In the genomic region with DNA sequence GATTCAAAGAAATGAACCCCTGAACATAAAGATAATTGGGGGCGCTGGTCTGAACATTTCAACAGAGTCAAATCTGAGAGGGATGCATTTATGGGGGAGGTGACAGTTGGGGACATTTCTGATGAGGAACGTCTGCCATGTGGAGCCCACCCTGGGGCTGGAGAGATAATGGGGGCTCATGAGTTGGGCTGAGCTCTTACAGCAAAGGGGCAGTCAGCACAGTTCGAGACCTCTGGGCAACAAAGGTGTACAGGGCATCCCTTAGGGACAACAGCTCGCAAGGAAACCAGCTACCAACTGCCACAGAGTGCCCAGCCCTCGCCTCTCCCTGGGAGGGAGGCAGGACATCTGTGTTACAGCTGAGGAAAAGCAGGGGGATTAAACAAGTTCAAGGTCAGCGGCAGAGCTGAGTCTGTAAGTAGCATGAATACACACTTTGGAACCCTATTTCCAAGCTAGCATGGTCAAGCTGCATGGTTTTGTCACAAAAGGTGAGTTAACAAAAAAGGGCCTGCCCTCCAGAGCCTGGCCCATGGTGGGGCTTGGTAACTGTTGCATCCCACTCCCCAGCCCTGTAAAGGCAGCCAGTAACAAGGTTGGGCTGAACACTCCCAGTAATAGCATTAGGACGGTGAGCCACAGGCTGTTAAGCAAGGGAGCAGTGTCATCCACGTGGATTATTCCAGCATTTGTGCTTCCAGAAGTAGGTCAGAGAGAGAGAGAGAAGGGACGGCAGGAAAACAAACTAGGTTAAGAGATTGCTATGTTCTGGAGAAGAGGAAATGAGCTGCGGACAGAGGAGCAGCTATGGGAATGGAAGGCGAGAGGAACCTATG, we compare ENCODE assay signal across 24 cellular contexts. TPM values are rescaled to one million over a fixed set of nuclear protein-coding genes. Genes with fewer than 3 reads are reported as not detected.
DNase-seq lines count a peak whose midpoint lies in the region; ATAC-seq and TF ChIP-seq lines count a peak whose summit lies in the region.
"Had no signal": no experiment of that assay in that cellular context is flagged by ENCODE, and none has a peak within 500 bp of the region (broad histone marks: within the 10 kb centered on the region; RNA-seq: fewer than 3 reads in every experiment).

No MANE protein-coding gene starts in this region.

- peak; percentile 33 for ATAC-seq in Right ventricle myocardium superior (ENCODE audit: poor library complexity)
- ATAC-seq in gastroesophageal sphincter, result peak; percentile 67
- ATAC-seq in mucosa of descending colon, result peak; percentile 27
- no peak for ATAC-seq in GM18867 (IDR thresholded peaks at IDR 0.05; ENCODE audit: unreplicated experiment)
- no peak for ATAC-seq in HG03196 (IDR thresholded peaks at IDR 0.05; ENCODE audit: unreplicated experiment)
- ATAC-seq in HG02852 (IDR thresholded peaks at IDR 0.05; ENCODE audit: unreplicated experiment), result no peak
- ATAC-seq: activated CD8-positive, alpha-beta T cell treated with anti-CD3 and anti-CD28 coated beads, Interleukin-2, amount 10 ng/mL, durations not matched to agents 7 days and 5 days; activated T-cell treated with anti-CD3 and anti-CD28 coated beads, Interleukin-2, amount 50 U/mL, for 4 hours; GM12878 had no signal

- DNase-seq in Right ventricle myocardium superior (no peak), cardiac septum (ENCODE audit: low spot score) (no peak), mucosa of descending colon (no peak), AG20443 (ENCODE audit: low spot score) (no peak)
- DNase-seq: activated B cell treated with CpG ODN at 0.5 μM for 24 hours; activated CD8-positive, alpha-beta T cell treated with anti-CD3 and anti-CD28 coated beads, Interleukin-2, amount 10 ng/mL, durations not matched to agents 7 days and 5 days; activated naive CD4-positive, alpha-beta T cell treated with anti-CD3 and anti-CD28 coated beads, Interleukin-2, amount 50 U/mL, for 16 hours; activated T-cell treated with anti-CD3 and anti-CD28 coated beads, Interleukin-2, amount 50 U/mL, for 4 hours; DMS 273 treated with DMSO at 0.1 percent for 48 hours; GF-D8; H9; MG63; NCI-H1436; NCI-H2171 treated with DMSO at 0.1 percent for 48 hours; PC-9; stimulated activated CD4-positive, alpha-beta T cell treated with anti-CD3 and anti-CD28 coated beads, Interleukin-4, amount 100 ng/mL, for 24 hours; stomach had no signal

- WGBS in gastroesophageal sphincter (ENCODE audit: low coverage in 1 of 2), 2 donors, result 64 to 97% methylated on average over 5 to 7 of the region's 11 CpGs

- H3K36me3 ChIP-seq in gastroesophageal sphincter, result no peaks in the 10 kb centered on the region
- H3K36me3 ChIP-seq in mucosa of descending colon (ENCODE audit: low read depth), result no peaks in the 10 kb centered on the region
- H3K36me3 ChIP-seq: BLaER1 treated with 17β-estradiol and CSF1 and Interleukin-3, amounts not matched to agents 10 nM and 100 nM; gastrocnemius medialis; MG63 had no signal

- H3K9me3 ChIP-seq in gastroesophageal sphincter (no peaks in the 10 kb centered on the region), mucosa of descending colon (no peaks in the 10 kb centered on the region)
- H3K9me3 ChIP-seq: gastrocnemius medialis, stomach had no signal

- H3K27ac ChIP-seq in gastroesophageal sphincter, result no peak overlapping the region
- H3K27ac ChIP-seq: BLaER1 treated with 17β-estradiol and CSF1 and Interleukin-3, amounts not matched to agents 10 nM and 100 nM; PC-9 had no signal

- H3K4me1 ChIP-seq in gastroesophageal sphincter (no peaks in the 10 kb centered on the region), mucosa of descending colon (ENCODE audit: low read depth) (no peaks in the 10 kb centered on the region)
- H3K4me1 ChIP-seq: gastrocnemius medialis had no signal

- no peak for TF ChIP-seq POLR2A in gastroesophageal sphincter (IDR thresholded peaks at IDR 0.05)

- intact Hi-C loops in Right ventricle myocardium superior (cut with DNase I) (no loop called here), cardiac septum (cut with DNase I) (no loop called here), mucosa of descending colon (cut with DNase I, micrococcal nuclease) (no loop called here)

- H3K4me3 ChIP-seq in gastroesophageal sphincter (no peak overlapping the region), mucosa of descending colon (no peak overlapping the region)
- H3K4me3 ChIP-seq: BLaER1 treated with 17β-estradiol and CSF1 and Interleukin-3, amounts not matched to agents 10 nM and 100 nM; gastrocnemius medialis; GM12878; MG63; PC-9; stomach had no signal

- TF ChIP-seq EP300 in gastroesophageal sphincter (IDR thresholded peaks at IDR 0.05), result no peak

- TF ChIP-seq CTCF in gastroesophageal sphincter (IDR thresholded peaks at IDR 0.05) (no peak), mucosa of descending colon (IDR thresholded peaks at IDR 0.05) (no peak)

- no peaks in the 10 kb centered on the region for H3K27me3 ChIP-seq in gastroesophageal sphincter
- H3K27me3 ChIP-seq: BLaER1 treated with 17β-estradiol and CSF1 and Interleukin-3, amounts not matched to agents 10 nM and 100 nM; gastrocnemius medialis; MG63; stomach had no signal

RNA-seq across cellular contexts. Expression of gene GNB5, which starts 4.3 kb away (rescaled TPM):
- 7.8 TPM for total RNA-seq in Right ventricle myocardium superior
- total RNA-seq in cardiac septum, result 9.7 TPM
- total RNA-seq in gastroesophageal sphincter, result 10 to 100 TPM; 37.8 to 57.3 (median 47.9) TPM
- 10 to 100 TPM in 1 of 3 donors, 1 to 10 TPM in 2; 5.5 to 23.0 (median 6.3) TPM for total RNA-seq in mucosa of descending colon

Comparison
In these comparisons a context has a peak if more than half of its experiments do, and no peak if none do; other contexts are left out.
1. ATAC-seq: peak in Right ventricle myocardium superior (single experiment), gastroesophageal sphincter (single experiment) and mucosa of descending colon (single experiment); none in GM18867 (single experiment), HG03196 (single experiment) and HG02852 (single experiment).